Comparison of ENCODE assay signal across 12 cellular contexts in genomic region chr6:25175216-25175615, GRCh38.
DNase-seq lines count a peak whose midpoint lies in the region; ATAC-seq and TF ChIP-seq lines count a peak whose summit lies in the region.
"Had no signal": no experiment of that assay in that cellular context is flagged by ENCODE, and none has a peak within 500 bp of the region (broad histone marks: within the 10 kb centered on the region; RNA-seq: fewer than 3 reads in every experiment).

No MANE protein-coding gene starts in this region.

- H3K4me3 ChIP-seq in heart right ventricle (no peak overlapping the region), upper lobe of right lung (no peak overlapping the region)
- H3K4me3 ChIP-seq: thoracic aorta had no signal

- DNase-seq in heart right ventricle = no peak
- DNase-seq in Right ventricle myocardium superior = no peak
- no peak for DNase-seq in WTC11 (ENCODE audit: low spot score)
- peak; percentile 90 for DNase-seq in islet precursor cell
- no peak for DNase-seq in upper lobe of right lung
- no peak for DNase-seq in GM19240 (ENCODE audit: insufficient read length, low spot score)
- DNase-seq: activated CD4-positive, alpha-beta T cell treated with anti-CD3 and anti-CD28 coated beads, Interleukin-2, amount 50 U/mL, for 1 hour; activated naive CD4-positive, alpha-beta T cell treated with Interleukin-2 at 50 U/mL for 16 hours; NCI-H1417 had no signal

- ATAC-seq in heart right ventricle (peak in 6 of 8 donors; percentile 26 to 62 (median 42)), Right ventricle myocardium superior (ENCODE audit: poor library complexity) (no peak), WTC11 (peak; percentile 24; the same call in 1 of the 2 replicates), upper lobe of right lung (peak; percentile 63), GM21723 (IDR thresholded peaks at IDR 0.05; ENCODE audit: unreplicated experiment) (no peak)
- ATAC-seq in activated CD4-positive, CD25-positive, alpha-beta regulatory T cell treated with anti-CD3 and anti-CD28 coated beads, Interleukin-2, amount 50 U/mL, for 24 hours = no peak

- 51 to 59% methylated on average over 6 of the region's 6 CpGs for WGBS in heart right ventricle, 2 donors

- CTCF ChIA-PET in WTC11 (lab: Charles Lee) = interaction anchor here (0.9 kb wide), 1 partner anchor 113 kb away, joined by 3 read pairs; no protein-coding TSS in a partner anchor

- H3K27ac ChIP-seq in heart right ventricle (peak overlapping the region in 6 of 10 donors; percentile 13 to 74 (median 44)), upper lobe of right lung (peak overlapping the region; percentile 49)

- POLR2A ChIA-PET in WTC11 (lab: Charles Lee) = no interaction called here

- intact Hi-C loops in heart right ventricle (cut with DNase I) (loop anchor here in 4 of 10 donors (5.0 kb wide), 1 partner anchor 38 kb away; no protein-coding TSS in a partner anchor), Right ventricle myocardium superior (cut with DNase I) (no loop called here), upper lobe of right lung (cut with DNase I) (no loop called here)

- no peak overlapping the region for H3K4me3 Mint-ChIP-seq in WTC11

- H3K27ac Mint-ChIP-seq in WTC11 = no peak overlapping the region

- no peaks in the 10 kb centered on the region for H3K9me3 ChIP-seq in heart right ventricle
- no peaks in the 10 kb centered on the region for H3K9me3 ChIP-seq in upper lobe of right lung
- H3K9me3 ChIP-seq: thoracic aorta had no signal

- H3K4me1 Mint-ChIP-seq in WTC11 = no peaks in the 10 kb centered on the region

- H3K36me3 ChIP-seq in heart right ventricle (no peaks in the 10 kb centered on the region), upper lobe of right lung (no peaks in the 10 kb centered on the region)
- H3K36me3 ChIP-seq: thoracic aorta had no signal

- H3K27me3 ChIP-seq in heart right ventricle = no peaks in the 10 kb centered on the region
- H3K27me3 ChIP-seq in upper lobe of right lung = no peaks in the 10 kb centered on the region

- H3K4me1 ChIP-seq in heart right ventricle (peaks cover 0 to 85% (median 14%) of the 10 kb centered on the region in 9 donors), upper lobe of right lung (peaks cover 41% of the 10 kb centered on the region)

- H3K27me3 Mint-ChIP-seq in WTC11 (ENCODE audit: low read depth) = no peaks in the 10 kb centered on the region

- H3K36me3 Mint-ChIP-seq in WTC11 = no peaks in the 10 kb centered on the region

- H3K9me3 Mint-ChIP-seq in WTC11 = no peaks in the 10 kb centered on the region

- TF ChIP-seq CTCF in heart right ventricle (IDR thresholded peaks at IDR 0.05) = no peak
- no peak for TF ChIP-seq CTCF in WTC11 (IDR thresholded peaks at IDR 0.05)
- no peak for TF ChIP-seq CTCF in upper lobe of right lung (IDR thresholded peaks at IDR 0.05)

TF ChIP-seq in WTC11, 78 proteins besides CTCF, POLR2A, EP300 and RAD21:
- TF ChIP-seq E2F1 (CRISPR knock-in tag; IDR thresholded peaks at IDR 0.05) = no peak
- TF ChIP-seq ZNF416 (CRISPR knock-in tag; IDR thresholded peaks at IDR 0.05) = no peak
- no peak for TF ChIP-seq MXD4 (CRISPR knock-in tag; IDR thresholded peaks at IDR 0.05; ENCODE audit: borderline replicate concordance)
- TF ChIP-seq FOXP1 (CRISPR knock-in tag; IDR thresholded peaks at IDR 0.05; ENCODE audit: borderline replicate concordance) = no peak
- TF ChIP-seq TEAD1 (CRISPR knock-in tag; IDR thresholded peaks at IDR 0.05) = no peak

Comparison
In these comparisons a context has a peak if more than half of its experiments do, and no peak if none do; other contexts are left out.
1. ATAC-seq: peak in heart right ventricle (6 of 8), WTC11 (single experiment) and upper lobe of right lung (single experiment); none in Right ventricle myocardium superior (single experiment), activated CD4-positive, CD25-positive, alpha-beta regulatory T cell treated with anti-CD3 and anti-CD28 coated beads, Interleukin-2, amount 50 U/mL, for 24 hours (0 of 2) and GM21723 (single experiment).